1 cellular context compared by ENCODE assay signal in the genomic region with DNA sequence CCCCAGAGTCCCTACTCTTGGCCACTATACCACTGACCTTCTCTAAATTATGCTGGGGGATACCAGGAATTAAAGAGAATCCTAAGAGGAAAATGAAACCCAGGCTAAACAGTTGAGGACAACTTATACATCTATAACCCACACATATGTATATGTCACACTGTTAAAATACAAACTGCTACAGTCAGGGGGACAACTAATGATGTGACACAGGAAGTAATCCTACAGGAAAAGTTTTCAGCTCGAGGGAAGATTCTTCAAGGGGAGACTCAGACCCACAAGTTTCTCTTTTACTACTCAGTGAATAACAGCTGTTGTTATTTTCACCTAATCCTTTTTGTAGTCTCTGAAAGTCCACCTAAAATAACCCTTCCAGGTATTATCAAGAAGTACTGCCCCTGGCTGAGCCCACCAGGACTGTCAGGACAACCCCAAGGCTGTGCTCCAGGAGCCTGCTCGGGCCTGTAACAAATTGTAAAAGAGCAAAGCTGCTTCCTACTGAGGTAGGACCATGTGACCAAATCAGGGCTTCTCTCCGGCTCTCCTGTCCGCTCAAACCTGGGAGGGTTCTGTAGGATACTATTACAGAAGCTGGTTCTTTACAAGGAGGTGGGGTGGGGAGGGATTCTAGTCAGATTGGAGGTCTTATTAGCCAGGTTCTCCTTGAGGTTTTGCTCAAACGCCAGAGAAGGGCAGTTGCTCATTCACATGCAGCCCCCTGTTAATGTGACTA.
A peak's percentile ranks its signal among the peaks of the same experiment; 100 is the strongest.
TF ChIP-seq lines count a peak whose summit lies in the region.

No MANE protein-coding gene starts in this region.

TF ChIP-seq in HEK293, 187 proteins besides CTCF, POLR2A, EP300 and RAD21 (continued from another document):
- TF ChIP-seq, protein P1, sequence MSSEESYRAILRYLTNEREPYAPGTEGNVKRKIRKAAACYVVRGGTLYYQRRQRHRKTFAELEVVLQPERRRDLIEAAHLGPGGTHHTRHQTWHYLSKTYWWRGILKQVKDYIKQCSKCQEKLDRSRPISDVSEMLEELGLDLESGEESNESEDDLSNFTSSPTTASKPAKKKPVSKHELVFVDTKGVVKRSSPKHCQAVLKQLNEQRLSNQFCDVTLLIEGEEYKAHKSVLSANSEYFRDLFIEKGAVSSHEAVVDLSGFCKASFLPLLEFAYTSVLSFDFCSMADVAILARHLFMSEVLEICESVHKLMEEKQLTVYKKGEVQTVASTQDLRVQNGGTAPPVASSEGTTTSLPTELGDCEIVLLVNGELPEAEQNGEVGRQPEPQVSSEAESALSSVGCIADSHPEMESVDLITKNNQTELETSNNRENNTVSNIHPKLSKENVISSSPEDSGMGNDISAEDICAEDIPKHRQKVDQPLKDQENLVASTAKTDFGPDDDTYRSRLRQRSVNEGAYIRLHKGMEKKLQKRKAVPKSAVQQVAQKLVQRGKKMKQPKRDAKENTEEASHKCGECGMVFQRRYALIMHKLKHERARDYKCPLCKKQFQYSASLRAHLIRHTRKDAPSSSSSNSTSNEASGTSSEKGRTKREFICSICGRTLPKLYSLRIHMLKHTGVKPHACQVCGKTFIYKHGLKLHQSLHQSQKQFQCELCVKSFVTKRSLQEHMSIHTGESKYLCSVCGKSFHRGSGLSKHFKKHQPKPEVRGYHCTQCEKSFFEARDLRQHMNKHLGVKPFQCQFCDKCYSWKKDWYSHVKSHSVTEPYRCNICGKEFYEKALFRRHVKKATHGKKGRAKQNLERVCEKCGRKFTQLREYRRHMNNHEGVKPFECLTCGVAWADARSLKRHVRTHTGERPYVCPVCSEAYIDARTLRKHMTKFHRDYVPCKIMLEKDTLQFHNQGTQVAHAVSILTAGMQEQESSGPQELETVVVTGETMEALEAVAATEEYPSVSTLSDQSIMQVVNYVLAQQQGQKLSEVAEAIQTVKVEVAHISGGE (tag by site-specific recombination; conservative IDR thresholded peaks at IDR 0.05; ENCODE audit: low read depth), result peak; percentile 90
